ENCODE assay signal across 22 cellular contexts in the genomic region with DNA sequence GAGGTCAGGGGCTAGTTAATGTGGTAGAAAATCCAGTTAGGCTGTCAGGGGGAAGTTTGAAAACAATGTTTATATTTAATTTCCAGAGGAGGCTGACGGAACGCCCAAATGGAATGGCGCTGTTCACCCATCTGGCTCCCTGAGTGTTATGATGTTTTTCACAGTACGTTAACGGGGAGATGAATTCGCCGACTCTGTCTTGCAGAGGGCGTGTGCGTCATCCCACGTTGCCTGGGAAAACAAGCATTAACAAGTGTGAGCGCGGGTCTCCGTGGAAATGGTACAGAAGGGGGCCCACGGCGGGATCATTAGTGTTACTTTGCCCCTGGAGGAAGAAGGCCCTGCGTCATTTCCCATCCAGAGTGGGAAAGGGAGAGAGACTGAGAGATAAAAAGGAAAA.
"Had no signal": no experiment of that assay in that cellular context is flagged by ENCODE, and none has a peak within 500 bp of the region (broad histone marks: within the 10 kb centered on the region; RNA-seq: fewer than 3 reads in every experiment).

No MANE protein-coding gene starts in this region.

- H3K27ac ChIP-seq: colonic mucosa, esophagus squamous epithelium, gastroesophageal sphincter, left ventricle myocardium inferior, neutrophil, psoas muscle, right lobe of liver, testis, tibial nerve had no signal

- H3K4me1 ChIP-seq: colonic mucosa, left ventricle myocardium inferior, psoas muscle, testis, tibial nerve had no signal

- H3K4me1 Mint-ChIP-seq: nephron had no signal

- H3K27me3 Mint-ChIP-seq: stimulated activated naive B cell treated with anti-CD40 and anti-IgM and Interleukin-4, amounts not matched to agents 10 μg/mL and 1 μg/mL and 100 μg/mL, for 72 hours; stimulated activated naive CD8-positive, alpha-beta T cell treated with anti-CD3 and anti-CD28 coated beads, Interleukin-15, amount 100 ng/mL, for 72 hours had no signal

- H3K27ac Mint-ChIP-seq: stimulated activated naive B cell treated with anti-CD40 and anti-IgM and Interleukin-4, amounts not matched to agents 10 μg/mL and 1 μg/mL and 100 μg/mL, for 72 hours; stimulated activated naive CD8-positive, alpha-beta T cell treated with anti-CD3 and anti-CD28 coated beads, Interleukin-15, amount 100 ng/mL, for 72 hours had no signal

- H3K36me3 ChIP-seq: colonic mucosa, esophagus squamous epithelium, left ventricle myocardium inferior, neutrophil, right lobe of liver had no signal

- ATAC-seq: gastroesophageal sphincter; psoas muscle; right lobe of liver; stimulated activated naive B cell treated with anti-CD40 and anti-IgM and Interleukin-4, amounts not matched to agents 10 μg/mL and 1 μg/mL and 100 μg/mL, for 72 hours; stimulated activated naive CD8-positive, alpha-beta T cell treated with anti-CD3 and anti-CD28 coated beads, Interleukin-15, amount 100 ng/mL, for 72 hours had no signal

- DNase-seq: colonic mucosa; dermis blood vessel endothelial cell; esophagus squamous epithelium; foreskin fibroblast; glutamatergic neuron; immature natural killer cell; left ventricle myocardium inferior; mesendoderm; naive B cell; psoas muscle; retina; right lobe of liver; stimulated activated CD4-positive, alpha-beta T cell treated with anti-CD3 and anti-CD28 coated beads, Interleukin-2, amount 100 ng/mL, for 24 hours; stimulated activated CD4-positive, alpha-beta T cell treated with anti-CD3 and anti-CD28 coated beads, Interleukin-4, amount 100 ng/mL, for 4 hours; stimulated activated naive B cell treated with anti-CD40 and anti-IgM and Interleukin-4, amounts not matched to agents 10 μg/mL and 1 μg/mL and 100 μg/mL, for 72 hours; stimulated activated naive CD8-positive, alpha-beta T cell treated with anti-CD3 and anti-CD28 coated beads, Interleukin-15, amount 100 ng/mL, for 72 hours; testis had no signal

- H3K27me3 ChIP-seq: colonic mucosa, esophagus squamous epithelium, gastroesophageal sphincter, right lobe of liver, testis, tibial nerve had no signal

- H3K9me3 ChIP-seq: colonic mucosa, esophagus squamous epithelium, gastroesophageal sphincter, left ventricle myocardium inferior, neutrophil, psoas muscle, right lobe of liver, testis, tibial nerve had no signal

- H3K4me3 Mint-ChIP-seq: immature natural killer cell; naive B cell; stimulated activated naive B cell treated with anti-CD40 and anti-IgM and Interleukin-4, amounts not matched to agents 10 μg/mL and 1 μg/mL and 100 μg/mL, for 72 hours; stimulated activated naive CD8-positive, alpha-beta T cell treated with anti-CD3 and anti-CD28 coated beads, Interleukin-15, amount 100 ng/mL, for 72 hours had no signal

- H3K9me3 Mint-ChIP-seq: immature natural killer cell; naive B cell; nephron; stimulated activated naive B cell treated with anti-CD40 and anti-IgM and Interleukin-4, amounts not matched to agents 10 μg/mL and 1 μg/mL and 100 μg/mL, for 72 hours; stimulated activated naive CD8-positive, alpha-beta T cell treated with anti-CD3 and anti-CD28 coated beads, Interleukin-15, amount 100 ng/mL, for 72 hours had no signal

- H3K36me3 Mint-ChIP-seq: naive B cell had no signal

- H3K4me3 ChIP-seq: colonic mucosa, esophagus squamous epithelium, gastroesophageal sphincter, left ventricle myocardium inferior, lung, psoas muscle, right lobe of liver, testis, tibial nerve had no signal
